16 cellular contexts compared by ENCODE assay signal in the genomic region with DNA sequence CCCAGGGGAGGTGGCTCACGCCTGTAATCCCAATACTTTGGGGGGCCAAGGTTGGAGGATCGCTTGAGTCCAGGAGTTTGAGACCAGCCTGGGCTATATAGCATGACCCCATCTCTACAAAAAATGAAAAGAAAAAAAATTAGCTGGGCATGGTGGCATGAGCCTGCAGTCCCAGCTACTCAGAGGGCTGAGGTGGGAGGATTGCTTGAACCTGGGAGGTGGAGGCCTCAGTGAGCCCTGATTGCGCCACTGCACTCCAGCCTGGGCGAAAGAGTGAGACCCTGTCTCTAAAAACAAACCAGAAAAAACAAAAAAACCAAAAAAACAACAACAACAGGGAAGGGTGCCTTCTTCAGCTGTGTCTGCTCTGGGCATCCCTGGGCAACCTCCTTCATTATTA. TPM values are rescaled to one million over a fixed set of nuclear protein-coding genes. Genes with fewer than 3 reads are reported as not detected.
DNase-seq lines count a peak whose midpoint lies in the region; ATAC-seq and TF ChIP-seq lines count a peak whose summit lies in the region.
"Had no signal": no experiment of that assay in that cellular context is flagged by ENCODE, and none has a peak within 500 bp of the region (broad histone marks: within the 10 kb centered on the region; RNA-seq: fewer than 3 reads in every experiment).

No MANE protein-coding gene starts in this region.

- peaks cover 12 to 71% (median 35%) of the 10 kb centered on the region in 4 donors for H3K4me1 Mint-ChIP-seq in CD4-positive, CD25-positive, alpha-beta regulatory T cell
- H3K4me1 Mint-ChIP-seq in GM23338: peaks cover 29% of the 10 kb centered on the region
- peaks cover 60% of the 10 kb centered on the region for H3K4me1 Mint-ChIP-seq in activated CD4-positive, alpha-beta memory T cell treated with anti-CD3 and anti-CD28 coated beads, Interleukin-2, amount 10 ng/mL, durations not matched to agents 7 days and 5 days
- H3K4me1 Mint-ChIP-seq in naive thymus-derived CD8-positive, alpha-beta T cell: peaks cover 34 to 76% (median 69%) of the 10 kb centered on the region in 4 donors

- H3K27ac Mint-ChIP-seq in CD4-positive, CD25-positive, alpha-beta regulatory T cell: peak overlapping the region in 1 of 3 donors; percentile 60
- H3K27ac Mint-ChIP-seq in GM23338: no peak overlapping the region
- peak overlapping the region; percentile 96 for H3K27ac Mint-ChIP-seq in activated CD4-positive, alpha-beta memory T cell treated with anti-CD3 and anti-CD28 coated beads, Interleukin-2, amount 10 ng/mL, durations not matched to agents 7 days and 5 days
- H3K27ac Mint-ChIP-seq in naive thymus-derived CD8-positive, alpha-beta T cell: peak overlapping the region in 3 of 10 donors; percentile 24 to 93 (median 41)

- peaks cover 11% of the 10 kb centered on the region for H3K36me3 Mint-ChIP-seq in CD4-positive, CD25-positive, alpha-beta regulatory T cell
- peaks cover 3% of the 10 kb centered on the region; the same call in 1 of the 3 replicates for H3K36me3 Mint-ChIP-seq in GM23338 (ENCODE audit: low read depth)
- peaks cover 44% of the 10 kb centered on the region for H3K36me3 Mint-ChIP-seq in activated CD4-positive, alpha-beta memory T cell treated with anti-CD3 and anti-CD28 coated beads, Interleukin-2, amount 10 ng/mL, durations not matched to agents 7 days and 5 days (ENCODE audit: low read depth)
- peaks cover 0 to 3% (median 0%) of the 10 kb centered on the region in 3 donors for H3K36me3 Mint-ChIP-seq in naive thymus-derived CD8-positive, alpha-beta T cell

- H3K36me3 ChIP-seq in CD4-positive, CD25-positive, alpha-beta regulatory T cell (ENCODE audit: control insufficient read depth, insufficient read depth, low read length): no peaks in the 10 kb centered on the region
- no peaks in the 10 kb centered on the region for H3K36me3 ChIP-seq in GM23338 (ENCODE audit: insufficient read depth)
- peaks cover 0 to 5% (median 2%) of the 10 kb centered on the region in 4 donors for H3K36me3 ChIP-seq in esophagus muscularis mucosa
- H3K36me3 ChIP-seq: tibial nerve had no signal

- TF ChIP-seq CTCF in GM23338 (conservative IDR thresholded peaks at IDR 0.05; ENCODE audit: low read depth in 2 of 2) (no peak), esophagus muscularis mucosa (IDR thresholded peaks at IDR 0.05) (no peak)

- H3K27me3 ChIP-seq in CD4-positive, CD25-positive, alpha-beta regulatory T cell (ENCODE audit: control insufficient read depth, insufficient read depth, low read length): no peaks in the 10 kb centered on the region
- H3K27me3 ChIP-seq in GM23338 (ENCODE audit: insufficient read depth) (no peaks in the 10 kb centered on the region), esophagus muscularis mucosa (peaks cover 0 to 38% (median 4%) of the 10 kb centered on the region in 4 donors)
- H3K27me3 ChIP-seq: tibial nerve had no signal

- H3K4me3 ChIP-seq in CD4-positive, CD25-positive, alpha-beta regulatory T cell (ENCODE audit: low read depth, low read length): peak overlapping the region; percentile 26
- H3K4me3 ChIP-seq in GM23338 (no peak overlapping the region), esophagus muscularis mucosa (no peak overlapping the region)

- peaks cover 0 to 4% (median 0%) of the 10 kb centered on the region in 7 donors for H3K9me3 Mint-ChIP-seq in CD4-positive, CD25-positive, alpha-beta regulatory T cell
- no peaks in the 10 kb centered on the region for H3K9me3 Mint-ChIP-seq in GM23338
- H3K9me3 Mint-ChIP-seq in activated CD4-positive, alpha-beta memory T cell treated with anti-CD3 and anti-CD28 coated beads, Interleukin-2, amount 10 ng/mL, durations not matched to agents 7 days and 5 days: peaks cover 6% of the 10 kb centered on the region
- H3K9me3 Mint-ChIP-seq in naive thymus-derived CD8-positive, alpha-beta T cell: no peaks in the 10 kb centered on the region

- H3K9me2 ChIP-seq in GM23338 (ENCODE audit: insufficient read depth): 0 out of 2 replicates have a peak, but pooled peaks cover 3% of the 10 kb centered on the region

- TF ChIP-seq EP300 in esophagus muscularis mucosa (IDR thresholded peaks at IDR 0.05): no peak

- TF ChIP-seq POLR2A in esophagus muscularis mucosa (IDR thresholded peaks at IDR 0.05; ENCODE audit: low read depth): no peak

- H3K4me1 ChIP-seq in CD4-positive, CD25-positive, alpha-beta regulatory T cell (ENCODE audit: control insufficient read depth, insufficient read depth, low read length, poor library complexity, severe bottlenecking): peaks cover 76% of the 10 kb centered on the region
- H3K4me1 ChIP-seq in GM23338 (ENCODE audit: insufficient read depth) (peaks cover 25% of the 10 kb centered on the region), esophagus muscularis mucosa (peaks cover 0 to 33% (median 28%) of the 10 kb centered on the region in 4 donors)

- peaks cover 5% of the 10 kb centered on the region for H3K27me3 Mint-ChIP-seq in CD4-positive, CD25-positive, alpha-beta regulatory T cell
- peaks cover 26% of the 10 kb centered on the region for H3K27me3 Mint-ChIP-seq in GM23338 (ENCODE audit: insufficient read depth, low read depth, poor library complexity)
- peaks cover 3% of the 10 kb centered on the region for H3K27me3 Mint-ChIP-seq in activated CD4-positive, alpha-beta memory T cell treated with anti-CD3 and anti-CD28 coated beads, Interleukin-2, amount 10 ng/mL, durations not matched to agents 7 days and 5 days
- H3K27me3 Mint-ChIP-seq in naive thymus-derived CD8-positive, alpha-beta T cell: no peaks in the 10 kb centered on the region

- peak overlapping the region; percentile 70 for H3K27ac ChIP-seq in CD4-positive, CD25-positive, alpha-beta regulatory T cell (ENCODE audit: insufficient read depth, low read length, poor library complexity, severe bottlenecking)
- no peak overlapping the region for H3K27ac ChIP-seq in GM23338 (ENCODE audit: low read depth)
- no peak overlapping the region for H3K27ac ChIP-seq in esophagus muscularis mucosa (replicated peaks in 1 of 4)

- CTCF ChIA-PET in activated CD4-positive, alpha-beta memory T cell treated with anti-CD3 and anti-CD28 coated beads, Interleukin-2, amount 10 ng/mL, durations not matched to agents 7 days and 5 days (lab: Charles Lee): interaction anchor here (0.7 to 7.6 kb wide), 17 partner anchors 9 to 241 kb away, joined by 3 to 69 read pairs (median 7); partner anchors contain the start of genes MARCHF2 and ZNF414

- H3F3A ChIP-seq in GM23338 (replicated peaks; ENCODE audit: low read depth): peaks cover 11% of the 10 kb centered on the region; the same call in 1 of the 2 replicates

- peak overlapping the region; percentile 66 for H3K4me2 ChIP-seq in GM23338

- no peak for ATAC-seq in CD4-positive, CD25-positive, alpha-beta regulatory T cell (ENCODE audit: low read depth in 2 of 2)
- no peak for ATAC-seq in GM23338
- no peak for ATAC-seq in naive thymus-derived CD8-positive, alpha-beta T cell

- POLR2A ChIA-PET in activated CD4-positive, alpha-beta memory T cell treated with anti-CD3 and anti-CD28 coated beads, Interleukin-2, amount 10 ng/mL, durations not matched to agents 7 days and 5 days (lab: Charles Lee): interaction anchor here (0.7 to 4.8 kb wide), 9 partner anchors 8 to 215 kb away, joined by 3 to 50 read pairs (median 12); partner anchors contain the start of genes HNRNPM and ZNF414
- POLR2A ChIA-PET in naive thymus-derived CD8-positive, alpha-beta T cell (lab: Charles Lee): interaction anchor here (0.6 to 19.3 kb wide), 11 partner anchors 9 to 165 kb away, joined by 3 to 802 read pairs (median 6); partner anchors contain the start of genes MARCHF2, PRAM1 and ZNF414

- intact Hi-C loops in esophagus muscularis mucosa (cut with DNase I): no loop called here

- no peak for DNase-seq in CD4-positive, CD25-positive, alpha-beta regulatory T cell
- DNase-seq in GM23338 (ENCODE audit: low spot score) (no peak), RKO (ENCODE audit: low spot score) (no peak), NCI-H2107 (lab: John Stamatoyannopoulos, UW) (no peak), esophagus muscularis mucosa (ENCODE audit: extremely low spot score) (no peak), amniotic stem cell (lab: John Stamatoyannopoulos, UW) (no peak)
- no peak for DNase-seq in activated CD4-positive, alpha-beta memory T cell treated with anti-CD3 and anti-CD28 coated beads, Interleukin-2, amount 10 ng/mL, durations not matched to agents 7 days and 5 days
- DNase-seq in naive thymus-derived CD8-positive, alpha-beta T cell: no peak
- DNase-seq: DMS79 treated with DMSO at 0.1 percent for 48 hours, foreskin melanocyte, NCI-H1092 treated with DMSO at 0.1 percent for 48 hours had no signal

- no peaks in the 10 kb centered on the region for H3K9me3 ChIP-seq in CD4-positive, CD25-positive, alpha-beta regulatory T cell (ENCODE audit: control insufficient read depth in 2 of 2, low read length in 2 of 2)
- H3K9me3 ChIP-seq in esophagus muscularis mucosa: no peaks in the 10 kb centered on the region
- H3K9me3 ChIP-seq: tibial nerve had no signal

- H4K20me1 ChIP-seq in GM23338 (replicated peaks; ENCODE audit: insufficient read depth): no peaks in the 10 kb centered on the region

- 72% methylated on average over 4 of the region's 4 CpGs for WGBS in esophagus muscularis mucosa

- H3K4me3 Mint-ChIP-seq in CD4-positive, CD25-positive, alpha-beta regulatory T cell: peak overlapping the region; percentile 90 to 98 (median 94)
- no peak overlapping the region for H3K4me3 Mint-ChIP-seq in GM23338
- peak overlapping the region; percentile 95 for H3K4me3 Mint-ChIP-seq in activated CD4-positive, alpha-beta memory T cell treated with anti-CD3 and anti-CD28 coated beads, Interleukin-2, amount 10 ng/mL, durations not matched to agents 7 days and 5 days
- peak overlapping the region in 7 of 10 donors; percentile 81 to 98 (median 92) for H3K4me3 Mint-ChIP-seq in naive thymus-derived CD8-positive, alpha-beta T cell

- no peaks in the 10 kb centered on the region for H3K79me2 ChIP-seq in GM23338 (replicated peaks; ENCODE audit: insufficient read depth)

- H2AFZ ChIP-seq in GM23338: no peak overlapping the region

RNA-seq across cellular contexts. Expression of gene MYO1F, which starts 0.5 kb away (rescaled TPM):
- 289 TPM for total RNA-seq in CD4-positive, CD25-positive, alpha-beta regulatory T cell
- 10 to 100 TPM; 45.3 to 79.3 (median 61.5) TPM for polyA plus RNA-seq in CD4-positive, CD25-positive, alpha-beta regulatory T cell
- 3.8 and 3.9 TPM in 2 replicates for total RNA-seq in GM23338 (2014; rRNA removed; shearing (Covaris generic))
- 5.7 and 7.1 TPM in 2 replicates for polyA plus RNA-seq in GM23338 (2016; fragmentation: Nextera tagmentation; extraction: Ambion mirVana)
- total RNA-seq in activated CD4-positive, alpha-beta memory T cell treated with anti-CD3 and anti-CD28 coated beads, Interleukin-2, amount 10 ng/mL, durations not matched to agents 7 days and 5 days: 100 to 1,000 TPM; 420 TPM
- total RNA-seq in naive thymus-derived CD8-positive, alpha-beta T cell: 10 to 100 TPM; 64.4 to 65.0 TPM
- 10 to 100 TPM in 1 of 3 donors, 1 to 10 TPM in 2; 4.4 to 30.1 (median 5.6) TPM for polyA plus RNA-seq in naive thymus-derived CD8-positive, alpha-beta T cell
- total RNA-seq in esophagus muscularis mucosa: 10 to 100 TPM in 2 of 4 donors, 1 to 10 TPM in 2; 7.2 to 21.2 (median 13.3) TPM

RNA-seq across cellular contexts. Expression of gene ADAMTS10, which starts 32.8 kb away (rescaled TPM):
- total RNA-seq in CD4-positive, CD25-positive, alpha-beta regulatory T cell: 17.9 TPM
- 1 to 10 TPM in 1 of 4 donors, under 1 TPM in 3; 0.42 to 1.2 (median 0.52) TPM for polyA plus RNA-seq in CD4-positive, CD25-positive, alpha-beta regulatory T cell
- 25.9 and 29.0 TPM in 2 replicates for total RNA-seq in GM23338 (2014; rRNA removed; shearing (Covaris generic))
- 4.8 and 5.0 TPM in 2 replicates for polyA plus RNA-seq in GM23338 (2016; fragmentation: Nextera tagmentation; extraction: Ambion mirVana)
- 1 to 10 TPM; 2.6 to 2.8 TPM for total RNA-seq in activated CD4-positive, alpha-beta memory T cell treated with anti-CD3 and anti-CD28 coated beads, Interleukin-2, amount 10 ng/mL, durations not matched to agents 7 days and 5 days
- total RNA-seq in naive thymus-derived CD8-positive, alpha-beta T cell: 100 to 1,000 TPM; 190 to 196 TPM
- polyA plus RNA-seq in naive thymus-derived CD8-positive, alpha-beta T cell: 1 to 10 TPM; 1.2 to 3.4 (median 2.0) TPM
- 10 to 100 TPM; 13.1 to 25.7 (median 20.3) TPM for total RNA-seq in esophagus muscularis mucosa

RNA-seq across cellular contexts. Expression of gene NFILZ, which starts 52.7 kb away (rescaled TPM):
- total RNA-seq in CD4-positive, CD25-positive, alpha-beta regulatory T cell: not detected
- polyA plus RNA-seq in CD4-positive, CD25-positive, alpha-beta regulatory T cell: not detected
- total RNA-seq in GM23338 (2014; rRNA removed; shearing (Covaris generic)): not detected in 2 replicates
- not detected in 2 replicates for polyA plus RNA-seq in GM23338 (2016; fragmentation: Nextera tagmentation; extraction: Ambion mirVana)
- total RNA-seq in activated CD4-positive, alpha-beta memory T cell treated with anti-CD3 and anti-CD28 coated beads, Interleukin-2, amount 10 ng/mL, durations not matched to agents 7 days and 5 days: not detected
- not detected for total RNA-seq in naive thymus-derived CD8-positive, alpha-beta T cell
- polyA plus RNA-seq in naive thymus-derived CD8-positive, alpha-beta T cell: not detected
- total RNA-seq in esophagus muscularis mucosa: not detected
- total RNA-seq: cerebellum; left lobe of liver; skeletal muscle tissue; T-helper 1 cell treated with Interleukin-12 subunit alpha and Interleukin-12 subunit beta and Interleukin-4 antibody, amounts not matched to agents 30 ng/mL and 1 ng/mL, for 36 hours; tibial nerve had no signal
